In genomic region chr19:3576696-3577443, GRCh38 we compare ENCODE assay signal across 10 cellular contexts. TPM values are rescaled to one million over a fixed set of nuclear protein-coding genes. Genes with fewer than 3 reads are reported as not detected.
DNase-seq lines count a peak whose midpoint lies in the region; ATAC-seq and TF ChIP-seq lines count a peak whose summit lies in the region.
"Had no signal": no experiment of that assay in that cellular context is flagged by ENCODE, and none has a peak within 500 bp of the region (broad histone marks: within the 10 kb centered on the region; RNA-seq: fewer than 3 reads in every experiment).

No MANE protein-coding gene starts in this region.

- H3F3A ChIP-seq in OCI-LY1 (ENCODE audit: insufficient read depth, low read length): 0 out of 2 replicates have a peak, but pooled peaks cover 3% of the 10 kb centered on the region

- H3K9me3 ChIP-seq in OCI-LY1 (ENCODE audit: low read length) (no peaks in the 10 kb centered on the region), transverse colon (no peaks in the 10 kb centered on the region)

- intact Hi-C loops in transverse colon (cut with DNase I; ENCODE audit: low total_unique reads): loop anchor here (1.0 kb wide), 1 partner anchor 33 kb away; no protein-coding TSS in a partner anchor

- H4K20me1 ChIP-seq in OCI-LY1 (ENCODE audit: insufficient read depth, low read length): no peaks in the 10 kb centered on the region

- peak overlapping the region; percentile 63 for H3K4me3 ChIP-seq in OCI-LY1 (ENCODE audit: low read depth, low read length, poor library complexity, severe bottlenecking)
- peak overlapping the region in 3 of 4 donors; percentile 17 to 36 (median 30) for H3K4me3 ChIP-seq in transverse colon

- no peaks in the 10 kb centered on the region for H3K27me3 ChIP-seq in OCI-LY1 (ENCODE audit: insufficient read depth, low read length)
- no peaks in the 10 kb centered on the region for H3K27me3 ChIP-seq in transverse colon

- H3K9ac ChIP-seq in OCI-LY1 (ENCODE audit: low read length): peak overlapping the region; percentile 65

- no peaks in the 10 kb centered on the region for H3K9me2 ChIP-seq in OCI-LY1 (ENCODE audit: low read depth, low read length)

- H3K27ac ChIP-seq in OCI-LY1 (ENCODE audit: low read depth, low read length, poor library complexity, severe bottlenecking) (peak overlapping the region; percentile 20), transverse colon (peak overlapping the region; percentile 57 to 80 (median 70))
- H3K27ac ChIP-seq: HL-60 had no signal

- TF ChIP-seq POLR2A in transverse colon (IDR thresholded peaks at IDR 0.05): no peak

- peak; percentile 75 for DNase-seq in fibroblast of gingiva (ENCODE audit: low read depth)
- DNase-seq in midbrain (lab: John Stamatoyannopoulos, UW): peak; percentile 16
- DNase-seq in transverse colon: peak; percentile 64
- no peak for DNase-seq in GOT3 (lab: John Stamatoyannopoulos, UW)
- DNase-seq in DMS53 treated with DMSO at 0.1 percent for 48 hours (lab: John Stamatoyannopoulos, UW; ENCODE audit: unreplicated experiment): no peak
- DNase-seq: activated effector memory CD4-positive, alpha-beta T cell treated with anti-CD3 and anti-CD28 coated beads, Interleukin-2, amount 50 U/mL, for 16 hours had no signal

- H3K4me2 ChIP-seq in OCI-LY1 (ENCODE audit: low read length): peak overlapping the region; percentile 99

- ATAC-seq in GM19397 (IDR thresholded peaks at IDR 0.05; ENCODE audit: unreplicated experiment) (no peak), HG02938 (IDR thresholded peaks at IDR 0.05; ENCODE audit: unreplicated experiment) (no peak)

- in situ Hi-C loops in transverse colon (cut with MboI; ENCODE audit: low pct_ligation_motif_present in 1 of 4, low pct_unique_long_range_greater_than_20kb in 1 of 4, low sequenced_read_pairs in 3 of 4): no loop called here

- TF ChIP-seq CTCF in OCI-LY1 (IDR thresholded peaks at IDR 0.05; ENCODE audit: low read length) (no peak), transverse colon (IDR thresholded peaks at IDR 0.05) (no peak)

- WGBS in transverse colon (ENCODE audit: low coverage in 1 of 2), 2 donors: 42% methylated on average over 60 of the region's 78 CpGs; no CpG with 5 or more reads in 1 of the 2 donors

- H3K4me1 ChIP-seq in OCI-LY1 (ENCODE audit: insufficient read depth, low read length, severe bottlenecking) (peaks cover 20% of the 10 kb centered on the region), transverse colon (peaks cover 13 to 56% (median 46%) of the 10 kb centered on the region in 4 donors)

- H3K36me3 ChIP-seq in OCI-LY1 (ENCODE audit: insufficient read depth, low read length): peaks cover 18% of the 10 kb centered on the region
- H3K36me3 ChIP-seq in transverse colon: no peaks in the 10 kb centered on the region

- H3K79me2 ChIP-seq in OCI-LY1 (ENCODE audit: insufficient read depth, low read length): no peaks in the 10 kb centered on the region

- H2AFZ ChIP-seq in OCI-LY1 (ENCODE audit: low read length): no peak overlapping the region

- TF ChIP-seq EP300 in transverse colon (IDR thresholded peaks at IDR 0.05; ENCODE audit: low read depth): no peak

RNA-seq across cellular contexts. Expression of gene HMG20B, which starts 4.1 kb away (rescaled TPM):
- 100 to 1,000 TPM in 3 of 4 donors, 10 to 100 TPM in 1; 88.9 to 555 (median 130) TPM for total RNA-seq in transverse colon

RNA-seq across cellular contexts. Expression of gene GIPC3, which starts 8.4 kb away (rescaled TPM):
- under 1 TPM in 3 of 4 donors, not detected in 1; 0.14 to 0.95 (median 0.60) TPM for total RNA-seq in transverse colon

RNA-seq across cellular contexts. Expression of gene MFSD12, which starts 19.5 kb away (rescaled TPM):
- 100 to 1,000 TPM in 1 of 4 donors, 10 to 100 TPM in 3; 35.2 to 214 (median 49.2) TPM for total RNA-seq in transverse colon

RNA-seq across cellular contexts. Expression of gene TBXA2R, which starts 29.8 kb away (rescaled TPM):
- under 1 TPM in 2 of 4 donors, not detected in 2; 0.27 to 0.79 TPM for total RNA-seq in transverse colon

RNA-seq across cellular contexts. Expression of gene TEKTIP1, which starts 37.9 kb away (rescaled TPM):
- 1 to 10 TPM in 2 of 4 donors, not detected in 2; 2.5 to 5.2 TPM for total RNA-seq in transverse colon

Comparison
In these comparisons a context has a peak if more than half of its experiments do, and no peak if none do; other contexts are left out.
1. DNase-seq: peak in fibroblast of gingiva (single experiment), midbrain (single experiment) and transverse colon (single experiment); none in GOT3 (single experiment) and DMS53 treated with DMSO at 0.1 percent for 48 hours (single experiment).